Comparison of ENCODE assay signal across 9 cellular contexts in the genomic region with DNA sequence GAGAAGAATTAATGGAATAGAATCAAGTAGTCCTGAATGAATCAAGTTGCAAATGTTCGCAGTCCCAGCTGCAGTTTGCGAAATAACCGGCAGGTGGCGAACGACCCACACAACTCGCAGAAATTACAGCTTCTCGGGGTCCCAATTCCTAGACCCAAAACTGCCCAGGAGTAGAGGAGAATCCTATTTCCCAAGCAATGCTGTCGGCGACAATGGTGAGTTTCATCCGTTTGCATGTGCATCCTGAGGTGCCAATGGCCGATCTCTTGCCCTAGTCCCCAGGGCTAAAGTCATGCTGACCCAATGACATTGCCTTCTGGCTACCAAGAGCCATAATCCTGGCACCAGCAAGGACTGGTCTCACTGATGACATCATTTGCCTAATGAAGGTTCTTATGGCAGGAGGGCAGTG. TPM values are rescaled to one million over a fixed set of nuclear protein-coding genes. Genes with fewer than 3 reads are reported as not detected.
DNase-seq lines count a peak whose midpoint lies in the region; ATAC-seq and TF ChIP-seq lines count a peak whose summit lies in the region.
"Had no signal": no experiment of that assay in that cellular context is flagged by ENCODE, and none has a peak within 500 bp of the region (broad histone marks: within the 10 kb centered on the region; RNA-seq: fewer than 3 reads in every experiment).

No MANE protein-coding gene starts in this region.

- H3K4me1 Mint-ChIP-seq in naive thymus-derived CD8-positive, alpha-beta T cell, result peaks cover 4 to 13% (median 10%) of the 10 kb centered on the region in 4 donors

- no peak overlapping the region for H3K4me3 ChIP-seq in effector memory CD4-positive, alpha-beta T cell (ENCODE audit: insufficient read depth, low read depth, low read length, poor library complexity, severe bottlenecking)
- H3K4me3 ChIP-seq in uterus, result no peak overlapping the region
- H3K4me3 ChIP-seq: BLaER1 treated with 17β-estradiol and CSF1 and Interleukin-3, amounts not matched to agents 10 nM and 100 nM had no signal

- no peak for ATAC-seq in naive thymus-derived CD8-positive, alpha-beta T cell

- no peak overlapping the region for H3K27ac Mint-ChIP-seq in naive thymus-derived CD8-positive, alpha-beta T cell

- peaks cover 40 to 95% (median 67%) of the 10 kb centered on the region in 5 donors for H3K27me3 Mint-ChIP-seq in naive thymus-derived CD8-positive, alpha-beta T cell

- no peaks in the 10 kb centered on the region for H3K36me3 ChIP-seq in effector memory CD4-positive, alpha-beta T cell (ENCODE audit: control insufficient read depth, insufficient read depth, low read length)
- no peaks in the 10 kb centered on the region for H3K36me3 ChIP-seq in uterus
- H3K36me3 ChIP-seq: BLaER1 treated with 17β-estradiol and CSF1 and Interleukin-3, amounts not matched to agents 10 nM and 100 nM had no signal

- POLR2A ChIA-PET in naive thymus-derived CD8-positive, alpha-beta T cell (lab: Charles Lee), result no interaction called here

- no peak for TF ChIP-seq POLR2A in uterus (IDR thresholded peaks at IDR 0.05)

- no peaks in the 10 kb centered on the region for H3K36me3 Mint-ChIP-seq in naive thymus-derived CD8-positive, alpha-beta T cell

- H3K4me1 ChIP-seq in effector memory CD4-positive, alpha-beta T cell (ENCODE audit: control insufficient read depth, insufficient read depth, low read length, poor library complexity, severe bottlenecking), result no peaks in the 10 kb centered on the region
- no peaks in the 10 kb centered on the region for H3K4me1 ChIP-seq in uterus
- H3K4me1 ChIP-seq: BLaER1 treated with 17β-estradiol and CSF1 and Interleukin-3, amounts not matched to agents 10 nM and 100 nM had no signal

- DNase-seq in NCI-H82 (lab: John Stamatoyannopoulos, UW) (peak; percentile 69), NCI-H82 treated with DMSO at 0.1 percent for 48 hours (lab: John Stamatoyannopoulos, UW; ENCODE audit: unreplicated experiment) (no peak), NCI-H146 (lab: John Stamatoyannopoulos, UW) (peak; percentile 77), uterus (no peak)
- DNase-seq in activated CD4-positive, alpha-beta T cell treated with anti-CD3 and anti-CD28 coated beads for 24 hours (ENCODE audit: low read depth in 2 of 2), result peak; percentile 28 to 43
- peak in 2 of 3 donors; percentile 13 to 23 for DNase-seq in effector memory CD4-positive, alpha-beta T cell
- DNase-seq in naive thymus-derived CD8-positive, alpha-beta T cell, result peak in 7 of 10 donors; percentile 37 to 60 (median 43)
- DNase-seq in NK-92 treated with Interleukin-12 subunit alpha and Interleukin-12 subunit beta, amount 100 ng/mL, for 24 hours (lab: John Stamatoyannopoulos, UW), result no peak

- H3K9me3 ChIP-seq in effector memory CD4-positive, alpha-beta T cell (ENCODE audit: control insufficient read depth, low read length), result no peaks in the 10 kb centered on the region
- H3K9me3 ChIP-seq in uterus, result no peaks in the 10 kb centered on the region
- H3K9me3 ChIP-seq: BLaER1 treated with 17β-estradiol and CSF1 and Interleukin-3, amounts not matched to agents 10 nM and 100 nM had no signal

- peak; percentile 24 to 66 (median 42) for TF ChIP-seq CTCF in uterus (IDR thresholded peaks at IDR 0.05)

- no peak overlapping the region for H3K27ac ChIP-seq in effector memory CD4-positive, alpha-beta T cell (ENCODE audit: insufficient read depth, low read length, poor library complexity, severe bottlenecking)
- no peak overlapping the region for H3K27ac ChIP-seq in uterus
- H3K27ac ChIP-seq: BLaER1 treated with 17β-estradiol and CSF1 and Interleukin-3, amounts not matched to agents 10 nM and 100 nM had no signal

- intact Hi-C loops in uterus (cut with DNase I; ENCODE audit: low total_unique reads), result no loop called here

- peaks cover 0 to 1% (median 0%) of the 10 kb centered on the region in 9 donors for H3K9me3 Mint-ChIP-seq in naive thymus-derived CD8-positive, alpha-beta T cell

- H3K4me3 Mint-ChIP-seq in naive thymus-derived CD8-positive, alpha-beta T cell, result no peak overlapping the region

- H3K27me3 ChIP-seq in effector memory CD4-positive, alpha-beta T cell (replicated peaks; ENCODE audit: control insufficient read depth, insufficient read depth, low read length, poor library complexity, severe bottlenecking), result peaks cover 3% of the 10 kb centered on the region
- H3K27me3 ChIP-seq in uterus, result peaks cover 0 to 25% of the 10 kb centered on the region in 2 donors

RNA-seq across cellular contexts. Expression of a gene that starts 8.5 kb away (rescaled TPM):
- not detected for total RNA-seq in naive thymus-derived CD8-positive, alpha-beta T cell
- polyA plus RNA-seq in naive thymus-derived CD8-positive, alpha-beta T cell, result not detected
- total RNA-seq in uterus, result under 1 TPM in 1 of 4 donors, not detected in 3; 0.48 TPM

RNA-seq across cellular contexts. Expression of a gene that starts 31.9 kb away (rescaled TPM):
- total RNA-seq in naive thymus-derived CD8-positive, alpha-beta T cell, result under 1 TPM in 1 of 2 experiments, not detected in 1; 0.25 TPM
- not detected for polyA plus RNA-seq in naive thymus-derived CD8-positive, alpha-beta T cell
- under 1 TPM in 1 of 4 donors, not detected in 3; 0.18 TPM for total RNA-seq in uterus

Comparison
In these comparisons a context has a peak if more than half of its experiments do, and no peak if none do; other contexts are left out.
1. DNase-seq: peak in NCI-H82 (single experiment), NCI-H146 (single experiment), activated CD4-positive, alpha-beta T cell treated with anti-CD3 and anti-CD28 coated beads for 24 hours (2 of 2), effector memory CD4-positive, alpha-beta T cell (2 of 3) and naive thymus-derived CD8-positive, alpha-beta T cell (7 of 10); none in NCI-H82 treated with DMSO at 0.1 percent for 48 hours (single experiment), uterus (0 of 2) and NK-92 treated with Interleukin-12 subunit alpha and Interleukin-12 subunit beta, amount 100 ng/mL, for 24 hours (single experiment).